In the genomic region with DNA sequence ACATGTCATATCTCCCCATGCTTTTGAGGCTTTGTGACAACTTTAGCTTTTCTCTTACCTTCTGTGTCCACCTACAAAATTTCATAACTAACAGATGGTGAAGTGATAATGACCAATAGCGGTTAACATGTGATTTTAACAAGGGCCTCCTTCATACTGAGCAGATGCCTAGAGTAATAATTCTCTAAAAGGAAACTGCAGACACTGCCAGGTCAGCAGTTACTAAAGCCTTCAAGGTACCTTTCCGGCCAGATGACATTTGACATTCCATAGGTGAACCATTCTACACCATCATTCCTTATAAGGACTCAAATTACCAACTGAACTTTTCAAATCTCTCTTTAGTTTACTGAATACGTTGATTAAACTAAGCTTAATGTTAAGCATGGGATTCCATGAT, we compare ENCODE assay signal across 17 cellular contexts.
DNase-seq lines count a peak whose midpoint lies in the region; TF ChIP-seq lines count a peak whose summit lies in the region.
"Had no signal": no experiment of that assay in that cellular context is flagged by ENCODE, and none has a peak within 500 bp of the region (broad histone marks: within the 10 kb centered on the region; RNA-seq: fewer than 3 reads in every experiment).

No MANE protein-coding gene starts in this region.

- intact Hi-C loops in esophagus squamous epithelium (cut with DNase I) = no loop called here
- intact Hi-C loops in activated CD4-positive, alpha-beta memory T cell treated with anti-CD3 and anti-CD28 coated beads for 36 hours (cut with micrococcal nuclease) = no loop called here

- H3K4me3 ChIP-seq in esophagus squamous epithelium = no peak overlapping the region
- H3K4me3 ChIP-seq: BLaER1 treated with 17β-estradiol and CSF1 and Interleukin-3, amounts not matched to agents 10 nM and 100 nM; GM23248; HAP-1 had no signal

- H3K36me3 ChIP-seq in esophagus squamous epithelium = no peaks in the 10 kb centered on the region
- H3K36me3 ChIP-seq: BLaER1 treated with 17β-estradiol and CSF1 and Interleukin-3, amounts not matched to agents 10 nM and 100 nM; HAP-1 had no signal

- no peaks in the 10 kb centered on the region for H3K4me1 ChIP-seq in esophagus squamous epithelium
- H3K4me1 ChIP-seq: HAP-1 had no signal

- DNase-seq in SKM-1 treated with dmso at 0.1 percent for 144 hours (lab: John Stamatoyannopoulos, UW; ENCODE audit: unreplicated experiment) (peak; percentile 52), SKM-1 (lab: John Stamatoyannopoulos, UW; ENCODE audit: unreplicated experiment) (no peak), NCI-H524 (lab: John Stamatoyannopoulos, UW) (peak; percentile 6 to 48), OCI-M1 (lab: John Stamatoyannopoulos, UW) (peak; percentile 29), epidermal melanocyte (ENCODE audit: insufficient read length, low spot score) (no peak), HUDEP-2 (lab: John Stamatoyannopoulos, UW; ENCODE audit: unreplicated experiment in 76 of 76) (no peak), esophagus squamous epithelium (lab: John Stamatoyannopoulos, UW) (no peak)
- DNase-seq in activated CD4-positive, alpha-beta memory T cell treated with anti-CD3 and anti-CD28 coated beads for 36 hours = no peak
- DNase-seq: 8988T; Calu3; CD8-positive, alpha-beta T cell; DMS153; DMS79 had no signal

- no peaks in the 10 kb centered on the region for H3K27me3 ChIP-seq in esophagus squamous epithelium
- H3K27me3 ChIP-seq: BLaER1 treated with 17β-estradiol and CSF1 and Interleukin-3, amounts not matched to agents 10 nM and 100 nM had no signal

- no peaks in the 10 kb centered on the region for H3K36me3 Mint-ChIP-seq in activated CD4-positive, alpha-beta memory T cell treated with anti-CD3 and anti-CD28 coated beads for 36 hours
- H3K36me3 Mint-ChIP-seq: CD8-positive, alpha-beta T cell had no signal

- POLR2A ChIA-PET in activated CD4-positive, alpha-beta memory T cell treated with anti-CD3 and anti-CD28 coated beads for 36 hours (lab: Charles Lee) = no interaction called here

- TF ChIP-seq CTCF in esophagus squamous epithelium (IDR thresholded peaks at IDR 0.05) = no peak

- H3K9me3 ChIP-seq in esophagus squamous epithelium = peaks cover 0 to 6% (median 0%) of the 10 kb centered on the region in 3 donors
- H3K9me3 ChIP-seq: HAP-1 had no signal

- 66 to 73% methylated on average over 3 of the region's 3 CpGs for WGBS in esophagus squamous epithelium, 2 donors

- no peak overlapping the region for H3K27ac ChIP-seq in esophagus squamous epithelium
- H3K27ac ChIP-seq: BLaER1 treated with 17β-estradiol and CSF1 and Interleukin-3, amounts not matched to agents 10 nM and 100 nM; GM23248 had no signal

- H3K9me3 Mint-ChIP-seq in activated CD4-positive, alpha-beta memory T cell treated with anti-CD3 and anti-CD28 coated beads for 36 hours = peaks cover 14% of the 10 kb centered on the region

- no peak for TF ChIP-seq POLR2A in esophagus squamous epithelium (IDR thresholded peaks at IDR 0.05)

- no peaks in the 10 kb centered on the region for H3K4me1 Mint-ChIP-seq in activated CD4-positive, alpha-beta memory T cell treated with anti-CD3 and anti-CD28 coated beads for 36 hours (ENCODE audit: low read depth)
- H3K4me1 Mint-ChIP-seq: B cell had no signal

- no peak overlapping the region for H3K4me3 Mint-ChIP-seq in activated CD4-positive, alpha-beta memory T cell treated with anti-CD3 and anti-CD28 coated beads for 36 hours
- H3K4me3 Mint-ChIP-seq: B cell; CD8-positive, alpha-beta T cell had no signal

- no peaks in the 10 kb centered on the region for H3K27me3 Mint-ChIP-seq in activated CD4-positive, alpha-beta memory T cell treated with anti-CD3 and anti-CD28 coated beads for 36 hours
- H3K27me3 Mint-ChIP-seq: B cell had no signal

- no peak overlapping the region for H3K27ac Mint-ChIP-seq in activated CD4-positive, alpha-beta memory T cell treated with anti-CD3 and anti-CD28 coated beads for 36 hours
- H3K27ac Mint-ChIP-seq: B cell; CD8-positive, alpha-beta T cell had no signal

- CTCF ChIA-PET in activated CD4-positive, alpha-beta memory T cell treated with anti-CD3 and anti-CD28 coated beads for 36 hours (lab: Charles Lee) = no interaction called here

Comparison
In these comparisons a context has a peak if more than half of its experiments do, and no peak if none do; other contexts are left out.
1. DNase-seq: peak in SKM-1 treated with dmso at 0.1 percent for 144 hours (single experiment), NCI-H524 (2 of 2) and OCI-M1 (single experiment); none in SKM-1 (single experiment), epidermal melanocyte (single experiment), HUDEP-2 (0 of 76), esophagus squamous epithelium (single experiment) and activated CD4-positive, alpha-beta memory T cell treated with anti-CD3 and anti-CD28 coated beads for 36 hours (single experiment).